ENCODE assay signal across 18 cellular contexts in genomic region chr16:85891033-85891775, GRCh38. TPM values are rescaled to one million over a fixed set of nuclear protein-coding genes. Genes with fewer than 3 reads are reported as not detected.
A peak's percentile ranks its signal among the peaks of the same experiment; 100 is the strongest.
DNase-seq lines count a peak whose midpoint lies in the region; ATAC-seq, FAIRE-seq and TF ChIP-seq lines count a peak whose summit lies in the region.
"Had no signal": no experiment of that assay in that cellular context is flagged by ENCODE, and none has a peak within 500 bp of the region (broad histone marks: within the 10 kb centered on the region; RNA-seq: fewer than 3 reads in every experiment).

No MANE protein-coding gene starts in this region.

- intact Hi-C loops in pancreas (cut with DNase I), result no loop called here

- DNase-seq in M059J (ENCODE audit: low read depth) (peak; percentile 95), brain microvascular endothelial cell (peak; percentile 31), pancreas (peak in 3 of 6 donors; percentile 24 to 45 (median 43)), inferior parietal cortex (ENCODE audit: extremely low spot score) (no peak), NCI-H128 (lab: John Stamatoyannopoulos, UW; ENCODE audit: unreplicated experiment) (no peak)
- DNase-seq in activated CD4-positive, CD25-positive, alpha-beta regulatory T cell treated with anti-CD3 and anti-CD28 coated beads, Interleukin-2, amount 50 U/mL, for 72 hours, result no peak
- DNase-seq in activated T-cell treated with anti-CD3 and anti-CD28 coated beads, Interleukin-2, amount 50 U/mL, for 72 hours, result no peak
- DNase-seq: activated naive CD4-positive, alpha-beta T cell treated with anti-CD3 and anti-CD28 coated beads, Interleukin-2, amount 10 ng/mL, durations not matched to agents 7 days and 5 days; COR-L47; cortex of kidney; H9; left ventricle myocardium inferior; nucleus accumbens; stimulated activated naive B cell treated with anti-CD40 and anti-IgM and Interleukin-4, amounts not matched to agents 10 μg/mL and 1 μg/mL and 100 μg/mL, for 72 hours had no signal

- no peak for FAIRE-seq in pancreas (lab: Jason Lieb, UNC)
- FAIRE-seq: frontal cortex, GM12891 had no signal

- H3K9me2 ChIP-seq in DOHH2 (replicated peaks; ENCODE audit: control insufficient read depth, low read length), result no peaks in the 10 kb centered on the region

- H3K27me3 ChIP-seq in DOHH2 (ENCODE audit: control insufficient read depth, low read length), result no peaks in the 10 kb centered on the region
- no peaks in the 10 kb centered on the region for H3K27me3 ChIP-seq in brain microvascular endothelial cell (replicated peaks)
- H3K27me3 ChIP-seq in pancreas, result peaks cover 0 to 5% (median 0%) of the 10 kb centered on the region in 4 donors

- H3K4me2 ChIP-seq in DOHH2 (ENCODE audit: low read length), result peak overlapping the region; percentile 55

- peaks cover 8% of the 10 kb centered on the region for H3F3A ChIP-seq in DOHH2 (ENCODE audit: control insufficient read depth, insufficient read depth)

- 64 to 65% methylated on average over 6 of the region's 6 CpGs for WGBS in pancreas, 2 donors

- H3K9me3 ChIP-seq in DOHH2 (ENCODE audit: control insufficient read depth, insufficient read depth, low read length), result no peaks in the 10 kb centered on the region
- no peaks in the 10 kb centered on the region for H3K9me3 ChIP-seq in pancreas
- H3K9me3 ChIP-seq: left ventricle myocardium inferior had no signal

- H3K79me2 ChIP-seq in DOHH2 (ENCODE audit: control insufficient read depth, low read length), result no peaks in the 10 kb centered on the region

- H3K36me3 ChIP-seq in DOHH2 (ENCODE audit: control insufficient read depth, low read length) (no peaks in the 10 kb centered on the region), brain microvascular endothelial cell (replicated peaks) (no peaks in the 10 kb centered on the region), pancreas (no peaks in the 10 kb centered on the region)
- H3K36me3 ChIP-seq: left ventricle myocardium inferior had no signal

- H3K27ac ChIP-seq in DOHH2 (ENCODE audit: low read depth, low read length) (peak overlapping the region; percentile 28), brain microvascular endothelial cell (no peak overlapping the region), pancreas (no peak overlapping the region)
- H3K27ac ChIP-seq: left ventricle myocardium inferior had no signal

- H3K4me1 ChIP-seq in DOHH2 (ENCODE audit: control insufficient read depth, low read length) (peaks cover 93% of the 10 kb centered on the region), pancreas (peaks cover 0 to 6% (median 0%) of the 10 kb centered on the region in 3 donors)

- peaks cover 46% of the 10 kb centered on the region for H3K4me1 Mint-ChIP-seq in activated T-cell treated with anti-CD3 and anti-CD28 coated beads, Interleukin-2, amount 50 U/mL, for 72 hours (ENCODE audit: low read depth)

- H3K4me3 Mint-ChIP-seq in activated T-cell treated with anti-CD3 and anti-CD28 coated beads, Interleukin-2, amount 50 U/mL, for 72 hours, result no peak overlapping the region
- H3K4me3 Mint-ChIP-seq: activated naive CD4-positive, alpha-beta T cell treated with anti-CD3 and anti-CD28 coated beads, Interleukin-2, amount 10 ng/mL, durations not matched to agents 7 days and 5 days; H9; stimulated activated naive B cell treated with anti-CD40 and anti-IgM and Interleukin-4, amounts not matched to agents 10 μg/mL and 1 μg/mL and 100 μg/mL, for 72 hours had no signal

- no peaks in the 10 kb centered on the region for H4K20me1 ChIP-seq in DOHH2 (ENCODE audit: control insufficient read depth, insufficient read depth, low read depth, low read length)

- H3K4me3 ChIP-seq in DOHH2 (ENCODE audit: low read length) (peak overlapping the region; percentile 36), brain microvascular endothelial cell (ENCODE audit: low read depth, low read length) (no peak overlapping the region), pancreas (no peak overlapping the region)
- H3K4me3 ChIP-seq: left ventricle myocardium inferior had no signal

- TF ChIP-seq CTCF in DOHH2 (IDR thresholded peaks at IDR 0.05; ENCODE audit: low read depth, low read length, poor library complexity, severe bottlenecking) (no peak), brain microvascular endothelial cell (IDR thresholded peaks at IDR 0.05; ENCODE audit: low read depth, low read length, missing control alignments) (no peak), pancreas (IDR thresholded peaks at IDR 0.05) (no peak)

- no peak overlapping the region for H3K27ac Mint-ChIP-seq in activated T-cell treated with anti-CD3 and anti-CD28 coated beads, Interleukin-2, amount 50 U/mL, for 72 hours
- H3K27ac Mint-ChIP-seq: activated naive CD4-positive, alpha-beta T cell treated with anti-CD3 and anti-CD28 coated beads, Interleukin-2, amount 10 ng/mL, durations not matched to agents 7 days and 5 days; H9; stimulated activated naive B cell treated with anti-CD40 and anti-IgM and Interleukin-4, amounts not matched to agents 10 μg/mL and 1 μg/mL and 100 μg/mL, for 72 hours had no signal

- peaks cover 18% of the 10 kb centered on the region for H3K27me3 Mint-ChIP-seq in activated T-cell treated with anti-CD3 and anti-CD28 coated beads, Interleukin-2, amount 50 U/mL, for 72 hours (ENCODE audit: low read depth)
- H3K27me3 Mint-ChIP-seq: stimulated activated naive B cell treated with anti-CD40 and anti-IgM and Interleukin-4, amounts not matched to agents 10 μg/mL and 1 μg/mL and 100 μg/mL, for 72 hours had no signal

- H3K9me3 Mint-ChIP-seq in activated T-cell treated with anti-CD3 and anti-CD28 coated beads, Interleukin-2, amount 50 U/mL, for 72 hours, result no peaks in the 10 kb centered on the region
- H3K9me3 Mint-ChIP-seq: activated naive CD4-positive, alpha-beta T cell treated with anti-CD3 and anti-CD28 coated beads, Interleukin-2, amount 10 ng/mL, durations not matched to agents 7 days and 5 days; H9; stimulated activated naive B cell treated with anti-CD40 and anti-IgM and Interleukin-4, amounts not matched to agents 10 μg/mL and 1 μg/mL and 100 μg/mL, for 72 hours had no signal

- in situ Hi-C loops in brain microvascular endothelial cell (cut with HindIII; ENCODE audit: low pct_ligation_motif_present, low sequenced_read_pairs), result no loop called here

- ATAC-seq in pancreas, result peak; percentile 64 to 69 (median 68)
- ATAC-seq in activated T-cell treated with anti-CD3 and anti-CD28 coated beads, Interleukin-2, amount 50 U/mL, for 72 hours (replicated peaks in 1 of 2), result no peak
- ATAC-seq: stimulated activated naive B cell treated with anti-CD40 and anti-IgM and Interleukin-4, amounts not matched to agents 10 μg/mL and 1 μg/mL and 100 μg/mL, for 72 hours had no signal

- no peaks in the 10 kb centered on the region for H3K36me3 Mint-ChIP-seq in activated T-cell treated with anti-CD3 and anti-CD28 coated beads, Interleukin-2, amount 50 U/mL, for 72 hours (ENCODE audit: insufficient read depth in 2 of 2)
- H3K36me3 Mint-ChIP-seq: activated naive CD4-positive, alpha-beta T cell treated with anti-CD3 and anti-CD28 coated beads, Interleukin-2, amount 10 ng/mL, durations not matched to agents 7 days and 5 days; stimulated activated naive B cell treated with anti-CD40 and anti-IgM and Interleukin-4, amounts not matched to agents 10 μg/mL and 1 μg/mL and 100 μg/mL, for 72 hours had no signal

RNA-seq across cellular contexts. Expression of gene IRF8, which starts 7.8 kb away (rescaled TPM):
- total RNA-seq in M059J (2014; rRNA removed; shearing (Covaris generic)), result 0.42 and 0.54 TPM in 2 replicates
- 10 to 100 TPM in 3 of 6 donors, 1 to 10 TPM in 3; 2.3 to 18.2 (median 9.8) TPM for total RNA-seq in pancreas
- 1 to 10 TPM in 1 of 2 donors, under 1 TPM in 1; 0.92 to 1.7 TPM for polyA plus RNA-seq in pancreas
- total RNA-seq in activated T-cell treated with anti-CD3 and anti-CD28 coated beads, Interleukin-2, amount 50 U/mL, for 72 hours, result 10 to 100 TPM; 46.8 to 52.4 TPM
- total RNA-seq: NCI-H460 had no signal

Comparison
In these comparisons a context has a peak if more than half of its experiments do, and no peak if none do; other contexts are left out.
1. DNase-seq: peak in M059J (single experiment) and brain microvascular endothelial cell (single experiment); none in activated CD4-positive, CD25-positive, alpha-beta regulatory T cell treated with anti-CD3 and anti-CD28 coated beads, Interleukin-2, amount 50 U/mL, for 72 hours (single experiment), inferior parietal cortex (single experiment), NCI-H128 (single experiment) and activated T-cell treated with anti-CD3 and anti-CD28 coated beads, Interleukin-2, amount 50 U/mL, for 72 hours (0 of 2).
2. ATAC-seq: peak in pancreas (4 of 4); none in activated T-cell treated with anti-CD3 and anti-CD28 coated beads, Interleukin-2, amount 50 U/mL, for 72 hours (0 of 2).